Comparison of ENCODE assay signal across 20 cellular contexts in genomic region chr20:23295934-23296333, GRCh38.
"Had no signal": no experiment of that assay in that cellular context is flagged by ENCODE, and none has a peak within 500 bp of the region (broad histone marks: within the 10 kb centered on the region; RNA-seq: fewer than 3 reads in every experiment).

No MANE protein-coding gene starts in this region.

- DNase-seq: cortex of kidney; dorsolateral prefrontal cortex; effector CD8-positive, alpha-beta T cell; heart left ventricle; hippocampal formation; left colon; mammary epithelial cell; mucosa of descending colon; naive thymus-derived CD8-positive, alpha-beta T cell; nucleus accumbens; ovary; right cardiac atrium; stimulated activated CD4-positive, alpha-beta T cell treated with anti-CD3 and anti-CD28 coated beads, Interleukin-4, amount 100 ng/mL, for 1 hour; stimulated activated CD8-positive, alpha-beta memory T cell treated with anti-CD3 and anti-CD28 coated beads, Interleukin-4, amount 100 ng/mL, for 48 hours; stimulated activated naive CD8-positive, alpha-beta T cell treated with anti-CD3 and anti-CD28 coated beads, Interleukin-15, amount 100 ng/mL, for 72 hours; substantia nigra; thyroid gland had no signal

- H3K36me3 Mint-ChIP-seq: naive thymus-derived CD8-positive, alpha-beta T cell; stimulated activated effector memory CD8-positive, alpha-beta T cell treated with anti-CD3 and anti-CD28 coated beads, Interleukin-12 subunit alpha, Interleukin-12 subunit beta, amount 100 ng/mL, for 72 hours; type B pancreatic cell had no signal

- H3K4me3 ChIP-seq: dorsolateral prefrontal cortex, heart left ventricle, mucosa of descending colon, ovary, thyroid gland had no signal

- H3K36me3 ChIP-seq: heart left ventricle, ovary, thyroid gland had no signal

- H3K9me3 Mint-ChIP-seq: naive thymus-derived CD8-positive, alpha-beta T cell; neural crest cell; stimulated activated effector memory CD8-positive, alpha-beta T cell treated with anti-CD3 and anti-CD28 coated beads, Interleukin-12 subunit alpha, Interleukin-12 subunit beta, amount 100 ng/mL, for 72 hours; stimulated activated naive CD8-positive, alpha-beta T cell treated with anti-CD3 and anti-CD28 coated beads, Interleukin-15, amount 100 ng/mL, for 72 hours; type B pancreatic cell had no signal

- ATAC-seq: heart left ventricle; left colon; naive thymus-derived CD8-positive, alpha-beta T cell; stimulated activated effector memory CD8-positive, alpha-beta T cell treated with anti-CD3 and anti-CD28 coated beads, Interleukin-12 subunit alpha, Interleukin-12 subunit beta, amount 100 ng/mL, for 72 hours; stimulated activated naive CD8-positive, alpha-beta T cell treated with anti-CD3 and anti-CD28 coated beads, Interleukin-15, amount 100 ng/mL, for 72 hours had no signal

- H3K27me3 ChIP-seq: heart left ventricle, ovary, thyroid gland had no signal

- H3K4me1 Mint-ChIP-seq: stimulated activated effector memory CD8-positive, alpha-beta T cell treated with anti-CD3 and anti-CD28 coated beads, Interleukin-12 subunit alpha, Interleukin-12 subunit beta, amount 100 ng/mL, for 72 hours; stimulated activated naive CD8-positive, alpha-beta T cell treated with anti-CD3 and anti-CD28 coated beads, Interleukin-15, amount 100 ng/mL, for 72 hours had no signal

- H3K4me3 Mint-ChIP-seq: naive thymus-derived CD8-positive, alpha-beta T cell; neural crest cell; stimulated activated effector memory CD8-positive, alpha-beta T cell treated with anti-CD3 and anti-CD28 coated beads, Interleukin-12 subunit alpha, Interleukin-12 subunit beta, amount 100 ng/mL, for 72 hours; stimulated activated naive CD8-positive, alpha-beta T cell treated with anti-CD3 and anti-CD28 coated beads, Interleukin-15, amount 100 ng/mL, for 72 hours had no signal

- H3K27ac Mint-ChIP-seq: naive thymus-derived CD8-positive, alpha-beta T cell; stimulated activated effector memory CD8-positive, alpha-beta T cell treated with anti-CD3 and anti-CD28 coated beads, Interleukin-12 subunit alpha, Interleukin-12 subunit beta, amount 100 ng/mL, for 72 hours; stimulated activated naive CD8-positive, alpha-beta T cell treated with anti-CD3 and anti-CD28 coated beads, Interleukin-15, amount 100 ng/mL, for 72 hours; type B pancreatic cell had no signal

- H3K27ac ChIP-seq: dorsolateral prefrontal cortex, heart left ventricle, thyroid gland had no signal

- H3K9me3 ChIP-seq: heart left ventricle, mucosa of descending colon, ovary, thyroid gland had no signal
